ENCODE assay signal across 8 cellular contexts in genomic region chr10:3803295-3803883, GRCh38. TPM values are rescaled to one million over a fixed set of nuclear protein-coding genes. Genes with fewer than 3 reads are reported as not detected.
DNase-seq lines count a peak whose midpoint lies in the region; ATAC-seq and TF ChIP-seq lines count a peak whose summit lies in the region.

No MANE protein-coding gene starts in this region.

- H3K4me3 ChIP-seq in MM.1S (ENCODE audit: low read length), result no peak overlapping the region

- no peaks in the 10 kb centered on the region for H3K36me3 ChIP-seq in MM.1S (replicated peaks; ENCODE audit: insufficient read depth, low read length)

- peaks cover 8% of the 10 kb centered on the region for H3K9me3 Mint-ChIP-seq in activated T-helper 1 cell treated with anti-CD3 and anti-CD28 coated beads, Interleukin-12 subunit alpha, Interleukin-12 subunit beta, Interleukin-2, Interleukin-4 antibody, amounts not matched to agents 30 ng/mL and 10 ng/mL and 1 ng/mL, durations not matched to agents 14 hours and 24 hours and 36 hours

- H3K4me3 Mint-ChIP-seq in activated T-helper 1 cell treated with anti-CD3 and anti-CD28 coated beads, Interleukin-12 subunit alpha, Interleukin-12 subunit beta, Interleukin-2, Interleukin-4 antibody, amounts not matched to agents 30 ng/mL and 10 ng/mL and 1 ng/mL, durations not matched to agents 14 hours and 24 hours and 36 hours, result peak overlapping the region; percentile 68

- H2AFZ ChIP-seq in MM.1S (ENCODE audit: low read length), result no peak overlapping the region

- no peaks in the 10 kb centered on the region for H3K9me3 ChIP-seq in MM.1S (replicated peaks; ENCODE audit: insufficient read depth, low read length)

- no peaks in the 10 kb centered on the region for H3K27me3 Mint-ChIP-seq in activated T-helper 1 cell treated with anti-CD3 and anti-CD28 coated beads, Interleukin-12 subunit alpha, Interleukin-12 subunit beta, Interleukin-2, Interleukin-4 antibody, amounts not matched to agents 30 ng/mL and 10 ng/mL and 1 ng/mL, durations not matched to agents 14 hours and 24 hours and 36 hours (ENCODE audit: insufficient read depth)

- H3K4me1 ChIP-seq in MM.1S (ENCODE audit: low read length), result peaks cover 29% of the 10 kb centered on the region

- in situ Hi-C loops in GM13976 (cut with MboI; ENCODE audit: low sequenced_read_pairs, unreplicated experiment), result no loop called here

- H4K20me1 ChIP-seq in MM.1S (ENCODE audit: insufficient read depth, low read length), result no peaks in the 10 kb centered on the region

- DNase-seq in stimulated activated CD4-positive, alpha-beta T cell treated with anti-CD3 and anti-CD28 coated beads, Interleukin-1b, Interleukin-23, amount 100 ng/mL, for 48 hours, result peak; percentile 70
- no peak for DNase-seq in stimulated activated CD4-positive, alpha-beta T cell treated with anti-CD3 and anti-CD28 coated beads, Interleukin-2, amount 100 ng/mL, for 48 hours
- DNase-seq in activated T-helper 1 cell treated with anti-CD3 and anti-CD28 coated beads, Interleukin-12 subunit alpha, Interleukin-12 subunit beta, Interleukin-2, Interleukin-4 antibody, amounts not matched to agents 30 ng/mL and 10 ng/mL and 1 ng/mL, durations not matched to agents 14 hours and 24 hours and 36 hours (ENCODE audit: low spot score), result no peak
- DNase-seq in left kidney (ENCODE audit: low read depth, low spot score) (peak; percentile 58), Kasumi-1 (lab: John Stamatoyannopoulos, UW) (no peak), MM.1S (no peak), GM13976 (ENCODE audit: low spot score) (no peak)

- intact Hi-C loops in activated T-helper 1 cell treated with anti-CD3 and anti-CD28 coated beads, Interleukin-12 subunit alpha, Interleukin-12 subunit beta, Interleukin-2, Interleukin-4 antibody, amounts not matched to agents 30 ng/mL and 10 ng/mL and 1 ng/mL, durations not matched to agents 14 hours and 24 hours and 36 hours (cut with micrococcal nuclease), result no loop called here

- no peak overlapping the region for H3K27ac ChIP-seq in MM.1S (ENCODE audit: low read length)

- H3K79me2 ChIP-seq in MM.1S (ENCODE audit: low read length), result no peaks in the 10 kb centered on the region

- no peaks in the 10 kb centered on the region for H3K27me3 ChIP-seq in MM.1S (replicated peaks; ENCODE audit: insufficient read depth, low read length)

- H3K9me2 ChIP-seq in MM.1S (replicated peaks; ENCODE audit: insufficient read depth, low read length), result no peaks in the 10 kb centered on the region

- no peaks in the 10 kb centered on the region for H3K36me3 Mint-ChIP-seq in activated T-helper 1 cell treated with anti-CD3 and anti-CD28 coated beads, Interleukin-12 subunit alpha, Interleukin-12 subunit beta, Interleukin-2, Interleukin-4 antibody, amounts not matched to agents 30 ng/mL and 10 ng/mL and 1 ng/mL, durations not matched to agents 14 hours and 24 hours and 36 hours (ENCODE audit: low read depth)

- H3K27ac Mint-ChIP-seq in activated T-helper 1 cell treated with anti-CD3 and anti-CD28 coated beads, Interleukin-12 subunit alpha, Interleukin-12 subunit beta, Interleukin-2, Interleukin-4 antibody, amounts not matched to agents 30 ng/mL and 10 ng/mL and 1 ng/mL, durations not matched to agents 14 hours and 24 hours and 36 hours, result peak overlapping the region; percentile 99

- no peak for TF ChIP-seq CTCF in MM.1S (IDR thresholded peaks at IDR 0.05; ENCODE audit: low read length)
- no peak for TF ChIP-seq CTCF in GM13976 (IDR thresholded peaks at IDR 0.05; ENCODE audit: borderline replicate concordance, control extremely low read depth, extremely low read depth, insufficient read depth, missing control alignments)

- no peak overlapping the region for H3K4me2 ChIP-seq in MM.1S (ENCODE audit: low read depth, low read length)

- H3K9ac ChIP-seq in MM.1S (ENCODE audit: low read length), result no peak overlapping the region

- H3F3A ChIP-seq in MM.1S (ENCODE audit: insufficient read depth, low read length), result peaks cover 26% of the 10 kb centered on the region

- no peak for ATAC-seq in GM18858 (IDR thresholded peaks at IDR 0.05; ENCODE audit: unreplicated experiment)

- peaks cover 76% of the 10 kb centered on the region for H3K4me1 Mint-ChIP-seq in activated T-helper 1 cell treated with anti-CD3 and anti-CD28 coated beads, Interleukin-12 subunit alpha, Interleukin-12 subunit beta, Interleukin-2, Interleukin-4 antibody, amounts not matched to agents 30 ng/mL and 10 ng/mL and 1 ng/mL, durations not matched to agents 14 hours and 24 hours and 36 hours (ENCODE audit: low read depth)

RNA-seq across cellular contexts. Expression of gene KLF6, which starts 18.4 kb away (rescaled TPM):
- 110 and 113 TPM in 2 replicates for total RNA-seq in activated T-helper 1 cell treated with anti-CD3 and anti-CD28 coated beads, Interleukin-12 subunit alpha, Interleukin-12 subunit beta, Interleukin-2, Interleukin-4 antibody, amounts not matched to agents 30 ng/mL and 10 ng/mL and 1 ng/mL, durations not matched to agents 14 hours and 24 hours and 36 hours

Comparison
In these comparisons a context has a peak if more than half of its experiments do, and no peak if none do; other contexts are left out.
1. DNase-seq: peak in stimulated activated CD4-positive, alpha-beta T cell treated with anti-CD3 and anti-CD28 coated beads, Interleukin-1b, Interleukin-23, amount 100 ng/mL, for 48 hours (single experiment) and left kidney (single experiment); none in stimulated activated CD4-positive, alpha-beta T cell treated with anti-CD3 and anti-CD28 coated beads, Interleukin-2, amount 100 ng/mL, for 48 hours (0 of 2), activated T-helper 1 cell treated with anti-CD3 and anti-CD28 coated beads, Interleukin-12 subunit alpha, Interleukin-12 subunit beta, Interleukin-2, Interleukin-4 antibody, amounts not matched to agents 30 ng/mL and 10 ng/mL and 1 ng/mL, durations not matched to agents 14 hours and 24 hours and 36 hours (single experiment), Kasumi-1 (0 of 2), MM.1S (single experiment) and GM13976 (single experiment).